Comparison of ENCODE assay signal across 18 cellular contexts in the genomic region with DNA sequence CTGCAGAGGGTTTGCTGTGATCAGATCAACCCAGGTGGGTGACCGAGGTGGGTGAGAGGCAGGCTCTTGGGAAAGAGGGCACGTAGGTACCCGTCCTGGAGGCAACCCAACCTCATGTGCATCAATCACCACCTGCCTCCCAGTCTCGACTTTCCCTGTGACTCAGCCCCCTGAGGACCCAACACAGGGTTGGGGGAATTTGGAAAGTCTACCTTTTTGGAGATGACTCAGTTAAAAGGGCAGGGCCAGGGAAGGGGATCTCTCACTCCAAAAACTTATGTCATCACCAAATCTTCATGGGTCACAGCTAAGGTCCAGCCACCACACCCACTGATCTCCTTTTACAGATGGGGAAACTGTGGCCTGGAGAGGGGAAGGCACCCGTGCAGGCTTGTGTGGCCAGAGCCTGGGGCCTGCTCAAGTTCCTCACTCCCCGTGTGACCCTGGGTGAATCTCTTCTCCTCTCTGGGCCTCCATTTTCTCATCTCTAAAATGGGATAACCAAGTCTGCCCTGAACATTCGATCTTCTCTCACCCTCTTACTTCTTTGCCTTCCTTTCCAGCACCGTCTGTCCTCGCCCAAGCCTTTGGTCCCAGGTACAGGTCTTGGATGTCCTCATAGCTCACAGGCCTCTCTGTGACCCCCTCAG. TPM values are rescaled to one million over a fixed set of nuclear protein-coding genes. Genes with fewer than 3 reads are reported as not detected.
DNase-seq lines count a peak whose midpoint lies in the region; ATAC-seq, FAIRE-seq and TF ChIP-seq lines count a peak whose summit lies in the region.
"Had no signal": no experiment of that assay in that cellular context is flagged by ENCODE, and none has a peak within 500 bp of the region (broad histone marks: within the 10 kb centered on the region; RNA-seq: fewer than 3 reads in every experiment).

No MANE protein-coding gene starts in this region.

- H3K27me3 Mint-ChIP-seq in activated naive CD8-positive, alpha-beta T cell treated with anti-CD3 and anti-CD28 coated beads for 36 hours: peaks cover 17% of the 10 kb centered on the region

- ATAC-seq in HG02610 (IDR thresholded peaks at IDR 0.05; ENCODE audit: unreplicated experiment): peak; percentile 57
- ATAC-seq: GM23338, left cardiac atrium had no signal

- intact Hi-C loops in ascending aorta (cut with DNase I): no loop called here

- peaks cover 21% of the 10 kb centered on the region for H3K4me1 Mint-ChIP-seq in activated naive CD8-positive, alpha-beta T cell treated with anti-CD3 and anti-CD28 coated beads for 36 hours

- no peaks in the 10 kb centered on the region for H3K9me3 Mint-ChIP-seq in activated naive CD8-positive, alpha-beta T cell treated with anti-CD3 and anti-CD28 coated beads for 36 hours

- no peaks in the 10 kb centered on the region for H3K9me3 ChIP-seq in ascending aorta
- H3K9me3 ChIP-seq: thyroid gland had no signal

- no peak for TF ChIP-seq CTCF in ascending aorta (IDR thresholded peaks at IDR 0.05)

- H3K4me3 Mint-ChIP-seq in activated naive CD8-positive, alpha-beta T cell treated with anti-CD3 and anti-CD28 coated beads for 36 hours: no peak overlapping the region
- H3K4me3 Mint-ChIP-seq: GM23338 had no signal

- no peaks in the 10 kb centered on the region for H3K36me3 ChIP-seq in ascending aorta
- H3K36me3 ChIP-seq: spleen, thyroid gland had no signal

- H3K36me3 Mint-ChIP-seq in activated naive CD8-positive, alpha-beta T cell treated with anti-CD3 and anti-CD28 coated beads for 36 hours: no peaks in the 10 kb centered on the region

- no peaks in the 10 kb centered on the region for H3K27me3 ChIP-seq in ascending aorta
- H3K27me3 ChIP-seq: hepatocyte, thyroid gland had no signal

- H3K4me3 ChIP-seq in ascending aorta: no peak overlapping the region
- H3K4me3 ChIP-seq: GM23338, hepatocyte, spleen, thyroid gland had no signal

- H3K27ac Mint-ChIP-seq in activated naive CD8-positive, alpha-beta T cell treated with anti-CD3 and anti-CD28 coated beads for 36 hours: no peak overlapping the region
- H3K27ac Mint-ChIP-seq: GM23338 had no signal

- H3K27ac ChIP-seq in ascending aorta: no peak overlapping the region
- H3K27ac ChIP-seq: hepatocyte, parathyroid adenoma, spleen, thyroid gland, VCaP had no signal

- peak; percentile 36 for DNase-seq in stimulated activated CD4-positive, alpha-beta T cell treated with anti-CD3 and anti-CD28 coated beads, Interleukin-15, amount 100 ng/mL, for 24 hours
- no peak for DNase-seq in stimulated activated CD4-positive, alpha-beta T cell treated with anti-CD3 and anti-CD28 coated beads, Interleukin-4, amount 100 ng/mL, for 4 hours
- peak; percentile 18 for DNase-seq in activated naive CD8-positive, alpha-beta T cell treated with anti-CD3 and anti-CD28 coated beads for 36 hours
- no peak for DNase-seq in NCI-H526 treated with DMSO at 0.1 percent for 48 hours (lab: John Stamatoyannopoulos, UW)
- no peak for DNase-seq in HUDEP-2 (lab: John Stamatoyannopoulos, UW; ENCODE audit: unreplicated experiment in 76 of 76)
- DNase-seq in frontal cortex (ENCODE audit: low spot score in 2 of 2): no peak
- DNase-seq in ascending aorta (ENCODE audit: low spot score in 2 of 2): no peak
- DNase-seq: Karpas-422, left cardiac atrium, NCI-H1694 treated with DMSO at 0.1 percent for 48 hours, NCI-H524, thyroid gland had no signal

- H3K4me1 ChIP-seq in ascending aorta: no peaks in the 10 kb centered on the region
- H3K4me1 ChIP-seq: parathyroid adenoma, spleen, thyroid gland had no signal

- FAIRE-seq in frontal cortex (lab: Jason Lieb, UNC): no peak

RNA-seq across cellular contexts. Expression of gene WNT4, which starts 34.6 kb away (rescaled TPM):
- total RNA-seq in activated naive CD8-positive, alpha-beta T cell treated with anti-CD3 and anti-CD28 coated beads for 36 hours: not detected
- total RNA-seq in frontal cortex: 3.3 TPM
- not detected for total RNA-seq in ascending aorta

Comparison
In these comparisons a context has a peak if more than half of its experiments do, and no peak if none do; other contexts are left out.
1. DNase-seq: peak in stimulated activated CD4-positive, alpha-beta T cell treated with anti-CD3 and anti-CD28 coated beads, Interleukin-15, amount 100 ng/mL, for 24 hours (single experiment) and activated naive CD8-positive, alpha-beta T cell treated with anti-CD3 and anti-CD28 coated beads for 36 hours (single experiment); none in stimulated activated CD4-positive, alpha-beta T cell treated with anti-CD3 and anti-CD28 coated beads, Interleukin-4, amount 100 ng/mL, for 4 hours (0 of 2), NCI-H526 treated with DMSO at 0.1 percent for 48 hours (single experiment), HUDEP-2 (0 of 76), frontal cortex (0 of 2) and ascending aorta (0 of 2).